1 cellular context compared by ENCODE assay signal in the genomic region with DNA sequence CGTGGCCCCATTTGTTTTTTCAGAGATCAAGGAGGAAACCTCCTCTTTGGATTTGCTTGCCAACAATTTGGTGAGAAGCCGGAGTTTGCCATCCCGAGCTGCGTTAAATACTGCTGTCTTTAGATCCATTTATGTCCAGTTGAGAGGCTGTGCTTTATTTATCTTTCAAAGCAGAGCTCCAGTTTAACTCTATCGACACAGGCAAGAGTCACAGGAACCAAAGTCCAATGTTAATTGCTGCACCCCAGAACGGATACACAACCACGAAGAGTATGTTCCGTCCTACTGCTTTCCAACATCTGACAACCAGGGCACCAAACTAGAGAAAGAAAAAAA.
A peak's percentile ranks its signal among the peaks of the same experiment; 100 is the strongest.
TF ChIP-seq lines count a peak whose summit lies in the region.

No MANE protein-coding gene starts in this region.

TF ChIP-seq in HepG2, 621 proteins besides CTCF, POLR2A, EP300 and RAD21 (continued from another document and continues in another):
- TF ChIP-seq, protein P1, sequence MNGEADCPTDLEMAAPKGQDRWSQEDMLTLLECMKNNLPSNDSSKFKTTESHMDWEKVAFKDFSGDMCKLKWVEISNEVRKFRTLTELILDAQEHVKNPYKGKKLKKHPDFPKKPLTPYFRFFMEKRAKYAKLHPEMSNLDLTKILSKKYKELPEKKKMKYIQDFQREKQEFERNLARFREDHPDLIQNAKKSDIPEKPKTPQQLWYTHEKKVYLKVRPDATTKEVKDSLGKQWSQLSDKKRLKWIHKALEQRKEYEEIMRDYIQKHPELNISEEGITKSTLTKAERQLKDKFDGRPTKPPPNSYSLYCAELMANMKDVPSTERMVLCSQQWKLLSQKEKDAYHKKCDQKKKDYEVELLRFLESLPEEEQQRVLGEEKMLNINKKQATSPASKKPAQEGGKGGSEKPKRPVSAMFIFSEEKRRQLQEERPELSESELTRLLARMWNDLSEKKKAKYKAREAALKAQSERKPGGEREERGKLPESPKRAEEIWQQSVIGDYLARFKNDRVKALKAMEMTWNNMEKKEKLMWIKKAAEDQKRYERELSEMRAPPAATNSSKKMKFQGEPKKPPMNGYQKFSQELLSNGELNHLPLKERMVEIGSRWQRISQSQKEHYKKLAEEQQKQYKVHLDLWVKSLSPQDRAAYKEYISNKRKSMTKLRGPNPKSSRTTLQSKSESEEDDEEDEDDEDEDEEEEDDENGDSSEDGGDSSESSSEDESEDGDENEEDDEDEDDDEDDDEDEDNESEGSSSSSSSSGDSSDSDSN (CRISPR knock-in tag; IDR thresholded peaks at IDR 0.05) = no peak
- TF ChIP-seq ZKSCAN5 (CRISPR knock-in tag; IDR thresholded peaks at IDR 0.05) (no peak), SP140L (CRISPR knock-in tag; IDR thresholded peaks at IDR 0.05; ENCODE audit: borderline replicate concordance) (no peak), REPIN1 (CRISPR knock-in tag; IDR thresholded peaks at IDR 0.05; ENCODE audit: borderline replicate concordance, low read depth) (peak; percentile 48; the same call in 1 of the 2 replicates), ZNF484 (CRISPR knock-in tag; IDR thresholded peaks at IDR 0.05; ENCODE audit: borderline replicate concordance, low read depth) (no peak), ZNF331 (CRISPR knock-in tag; IDR thresholded peaks at IDR 0.05) (peak; percentile 55), ZNF564 (CRISPR knock-in tag; IDR thresholded peaks at IDR 0.05) (no peak), ZNF326 (CRISPR knock-in tag; IDR thresholded peaks at IDR 0.05; ENCODE audit: borderline replicate concordance) (no peak), CREM (IDR thresholded peaks at IDR 0.05) (peak; percentile 33; the same call in 1 of the 2 replicates), CREM (CRISPR knock-in tag; IDR thresholded peaks at IDR 0.05) (no peak), ZNF644 (CRISPR knock-in tag; IDR thresholded peaks at IDR 0.05; ENCODE audit: low read depth) (peak; percentile 51; the same call in 1 of the 2 replicates), GTF3A (CRISPR knock-in tag; conservative IDR thresholded peaks at IDR 0.05) (no peak), GABPA (IDR thresholded peaks at IDR 0.05; ENCODE audit: low read depth, low read length) (no peak), GABPA (CRISPR knock-in tag; IDR thresholded peaks at IDR 0.05; ENCODE audit: low read depth) (peak; percentile 52), NR3C1 (CRISPR knock-in tag; IDR thresholded peaks at IDR 0.05) (no peak), TSC22D2 (CRISPR knock-in tag; IDR thresholded peaks at IDR 0.05; ENCODE audit: borderline replicate concordance) (no peak), ZNF577 (CRISPR knock-in tag; IDR thresholded peaks at IDR 0.05; ENCODE audit: borderline replicate concordance, low read depth) (no peak), ZNF343 (CRISPR knock-in tag; IDR thresholded peaks at IDR 0.05) (no peak), BCL6 (CRISPR knock-in tag; IDR thresholded peaks at IDR 0.05) (0 out of 2 replicates have a peak, but pooled peaks have one; percentile 28), YEATS4 (CRISPR knock-in tag; IDR thresholded peaks at IDR 0.05; ENCODE audit: borderline replicate concordance) (no peak; the same call in 1 of the 2 replicates), ZNF33A (CRISPR knock-in tag; IDR thresholded peaks at IDR 0.05; ENCODE audit: borderline replicate concordance) (no peak), ZNF777 (CRISPR knock-in tag; IDR thresholded peaks at IDR 0.05) (no peak), GATA4 (IDR thresholded peaks at IDR 0.05; ENCODE audit: borderline replicate concordance, low read depth) (no peak), SPEN (CRISPR knock-in tag; IDR thresholded peaks at IDR 0.05; ENCODE audit: low read depth) (0 out of 2 replicates have a peak, but pooled peaks have one; percentile 30), ZNF724P (CRISPR knock-in tag; IDR thresholded peaks at IDR 0.05; ENCODE audit: borderline replicate concordance) (no peak), XRCC5 (optimal IDR thresholded peaks at IDR 0.05; ENCODE audit: low read length) (no peak), U2AF1 (optimal IDR thresholded peaks at IDR 0.05; ENCODE audit: low read depth, low read length) (no peak), NFE2L2 (IDR thresholded peaks at IDR 0.05; ENCODE audit: low read length) (no peak)
- TF ChIP-seq, protein P2, sequence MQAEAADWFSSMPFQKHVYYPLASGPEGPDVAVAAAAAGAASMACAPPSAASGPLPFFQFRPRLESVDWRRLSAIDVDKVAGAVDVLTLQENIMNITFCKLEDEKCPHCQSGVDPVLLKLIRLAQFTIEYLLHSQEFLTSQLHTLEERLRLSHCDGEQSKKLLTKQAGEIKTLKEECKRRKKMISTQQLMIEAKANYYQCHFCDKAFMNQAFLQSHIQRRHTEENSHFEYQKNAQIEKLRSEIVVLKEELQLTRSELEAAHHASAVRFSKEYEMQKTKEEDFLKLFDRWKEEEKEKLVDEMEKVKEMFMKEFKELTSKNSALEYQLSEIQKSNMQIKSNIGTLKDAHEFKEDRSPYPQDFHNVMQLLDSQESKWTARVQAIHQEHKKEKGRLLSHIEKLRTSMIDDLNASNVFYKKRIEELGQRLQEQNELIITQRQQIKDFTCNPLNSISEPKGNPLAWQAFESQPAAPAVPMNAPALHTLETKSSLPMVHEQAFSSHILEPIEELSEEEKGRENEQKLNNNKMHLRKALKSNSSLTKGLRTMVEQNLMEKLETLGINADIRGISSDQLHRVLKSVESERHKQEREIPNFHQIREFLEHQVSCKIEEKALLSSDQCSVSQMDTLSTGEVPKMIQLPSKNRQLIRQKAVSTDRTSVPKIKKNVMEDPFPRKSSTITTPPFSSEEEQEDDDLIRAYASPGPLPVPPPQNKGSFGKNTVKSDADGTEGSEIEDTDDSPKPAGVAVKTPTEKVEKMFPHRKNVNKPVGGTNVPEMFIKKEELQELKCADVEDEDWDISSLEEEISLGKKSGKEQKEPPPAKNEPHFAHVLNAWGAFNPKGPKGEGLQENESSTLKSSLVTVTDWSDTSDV (CRISPR knock-in tag; IDR thresholded peaks at IDR 0.05) = no peak
- TF ChIP-seq, protein P3, sequence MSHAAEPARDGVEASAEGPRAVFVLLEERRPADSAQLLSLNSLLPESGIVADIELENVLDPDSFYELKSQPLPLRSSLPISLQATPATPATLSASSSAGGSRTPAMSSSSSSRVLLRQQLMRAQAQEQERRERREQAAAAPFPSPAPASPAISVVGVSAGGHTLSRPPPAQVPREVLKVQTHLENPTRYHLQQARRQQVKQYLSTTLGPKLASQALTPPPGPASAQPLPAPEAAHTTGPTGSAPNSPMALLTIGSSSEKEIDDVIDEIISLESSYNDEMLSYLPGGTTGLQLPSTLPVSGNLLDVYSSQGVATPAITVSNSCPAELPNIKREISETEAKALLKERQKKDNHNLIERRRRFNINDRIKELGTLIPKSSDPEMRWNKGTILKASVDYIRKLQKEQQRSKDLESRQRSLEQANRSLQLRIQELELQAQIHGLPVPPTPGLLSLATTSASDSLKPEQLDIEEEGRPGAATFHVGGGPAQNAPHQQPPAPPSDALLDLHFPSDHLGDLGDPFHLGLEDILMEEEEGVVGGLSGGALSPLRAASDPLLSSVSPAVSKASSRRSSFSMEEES (CRISPR knock-in tag; IDR thresholded peaks at IDR 0.05) = 0 out of 2 replicates have a peak, but pooled peaks have one; percentile 22
- TF ChIP-seq, protein P4, sequence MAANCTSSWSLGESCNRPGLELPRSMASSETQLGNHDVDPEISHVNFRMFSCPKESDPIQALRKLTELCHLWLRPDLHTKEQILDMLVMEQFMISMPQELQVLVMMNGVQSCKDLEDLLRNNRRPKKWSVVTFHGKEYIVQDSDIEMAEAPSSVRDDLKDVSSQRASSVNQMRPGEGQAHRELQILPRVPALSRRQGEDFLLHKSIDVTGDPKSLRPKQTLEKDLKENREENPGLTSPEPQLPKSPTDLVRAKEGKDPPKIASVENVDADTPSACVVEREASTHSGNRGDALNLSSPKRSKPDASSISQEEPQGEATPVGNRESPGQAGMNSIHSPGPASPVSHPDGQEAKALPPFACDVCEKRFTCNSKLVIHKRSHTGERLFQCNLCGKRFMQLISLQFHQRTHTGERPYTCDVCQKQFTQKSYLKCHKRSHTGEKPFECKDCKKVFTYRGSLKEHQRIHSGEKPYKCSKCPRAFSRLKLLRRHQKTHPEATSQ (CRISPR knock-in tag; IDR thresholded peaks at IDR 0.05; ENCODE audit: borderline replicate concordance) = no peak
- TF ChIP-seq, protein P5, sequence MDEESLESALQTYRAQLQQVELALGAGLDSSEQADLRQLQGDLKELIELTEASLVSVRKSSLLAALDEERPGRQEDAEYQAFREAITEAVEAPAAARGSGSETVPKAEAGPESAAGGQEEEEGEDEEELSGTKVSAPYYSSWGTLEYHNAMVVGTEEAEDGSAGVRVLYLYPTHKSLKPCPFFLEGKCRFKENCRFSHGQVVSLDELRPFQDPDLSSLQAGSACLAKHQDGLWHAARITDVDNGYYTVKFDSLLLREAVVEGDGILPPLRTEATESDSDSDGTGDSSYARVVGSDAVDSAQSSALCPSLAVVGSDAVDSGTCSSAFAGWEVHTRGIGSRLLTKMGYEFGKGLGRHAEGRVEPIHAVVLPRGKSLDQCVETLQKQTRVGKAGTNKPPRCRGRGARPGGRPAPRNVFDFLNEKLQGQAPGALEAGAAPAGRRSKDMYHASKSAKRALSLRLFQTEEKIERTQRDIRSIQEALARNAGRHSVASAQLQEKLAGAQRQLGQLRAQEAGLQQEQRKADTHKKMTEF (CRISPR knock-in tag; IDR thresholded peaks at IDR 0.05) = 0 out of 2 replicates have a peak, but pooled peaks have one; percentile 47
- TF ChIP-seq, protein P6, sequence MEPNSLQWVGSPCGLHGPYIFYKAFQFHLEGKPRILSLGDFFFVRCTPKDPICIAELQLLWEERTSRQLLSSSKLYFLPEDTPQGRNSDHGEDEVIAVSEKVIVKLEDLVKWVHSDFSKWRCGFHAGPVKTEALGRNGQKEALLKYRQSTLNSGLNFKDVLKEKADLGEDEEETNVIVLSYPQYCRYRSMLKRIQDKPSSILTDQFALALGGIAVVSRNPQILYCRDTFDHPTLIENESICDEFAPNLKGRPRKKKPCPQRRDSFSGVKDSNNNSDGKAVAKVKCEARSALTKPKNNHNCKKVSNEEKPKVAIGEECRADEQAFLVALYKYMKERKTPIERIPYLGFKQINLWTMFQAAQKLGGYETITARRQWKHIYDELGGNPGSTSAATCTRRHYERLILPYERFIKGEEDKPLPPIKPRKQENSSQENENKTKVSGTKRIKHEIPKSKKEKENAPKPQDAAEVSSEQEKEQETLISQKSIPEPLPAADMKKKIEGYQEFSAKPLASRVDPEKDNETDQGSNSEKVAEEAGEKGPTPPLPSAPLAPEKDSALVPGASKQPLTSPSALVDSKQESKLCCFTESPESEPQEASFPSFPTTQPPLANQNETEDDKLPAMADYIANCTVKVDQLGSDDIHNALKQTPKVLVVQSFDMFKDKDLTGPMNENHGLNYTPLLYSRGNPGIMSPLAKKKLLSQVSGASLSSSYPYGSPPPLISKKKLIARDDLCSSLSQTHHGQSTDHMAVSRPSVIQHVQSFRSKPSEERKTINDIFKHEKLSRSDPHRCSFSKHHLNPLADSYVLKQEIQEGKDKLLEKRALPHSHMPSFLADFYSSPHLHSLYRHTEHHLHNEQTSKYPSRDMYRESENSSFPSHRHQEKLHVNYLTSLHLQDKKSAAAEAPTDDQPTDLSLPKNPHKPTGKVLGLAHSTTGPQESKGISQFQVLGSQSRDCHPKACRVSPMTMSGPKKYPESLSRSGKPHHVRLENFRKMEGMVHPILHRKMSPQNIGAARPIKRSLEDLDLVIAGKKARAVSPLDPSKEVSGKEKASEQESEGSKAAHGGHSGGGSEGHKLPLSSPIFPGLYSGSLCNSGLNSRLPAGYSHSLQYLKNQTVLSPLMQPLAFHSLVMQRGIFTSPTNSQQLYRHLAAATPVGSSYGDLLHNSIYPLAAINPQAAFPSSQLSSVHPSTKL (CRISPR knock-in tag; IDR thresholded peaks at IDR 0.05) = peak; percentile 69
- TF ChIP-seq, protein P7, sequence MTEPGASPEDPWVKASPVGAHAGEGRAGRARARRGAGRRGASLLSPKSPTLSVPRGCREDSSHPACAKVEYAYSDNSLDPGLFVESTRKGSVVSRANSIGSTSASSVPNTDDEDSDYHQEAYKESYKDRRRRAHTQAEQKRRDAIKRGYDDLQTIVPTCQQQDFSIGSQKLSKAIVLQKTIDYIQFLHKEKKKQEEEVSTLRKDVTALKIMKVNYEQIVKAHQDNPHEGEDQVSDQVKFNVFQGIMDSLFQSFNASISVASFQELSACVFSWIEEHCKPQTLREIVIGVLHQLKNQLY (CRISPR knock-in tag; IDR thresholded peaks at IDR 0.05) = no peak
- TF ChIP-seq, protein P8, sequence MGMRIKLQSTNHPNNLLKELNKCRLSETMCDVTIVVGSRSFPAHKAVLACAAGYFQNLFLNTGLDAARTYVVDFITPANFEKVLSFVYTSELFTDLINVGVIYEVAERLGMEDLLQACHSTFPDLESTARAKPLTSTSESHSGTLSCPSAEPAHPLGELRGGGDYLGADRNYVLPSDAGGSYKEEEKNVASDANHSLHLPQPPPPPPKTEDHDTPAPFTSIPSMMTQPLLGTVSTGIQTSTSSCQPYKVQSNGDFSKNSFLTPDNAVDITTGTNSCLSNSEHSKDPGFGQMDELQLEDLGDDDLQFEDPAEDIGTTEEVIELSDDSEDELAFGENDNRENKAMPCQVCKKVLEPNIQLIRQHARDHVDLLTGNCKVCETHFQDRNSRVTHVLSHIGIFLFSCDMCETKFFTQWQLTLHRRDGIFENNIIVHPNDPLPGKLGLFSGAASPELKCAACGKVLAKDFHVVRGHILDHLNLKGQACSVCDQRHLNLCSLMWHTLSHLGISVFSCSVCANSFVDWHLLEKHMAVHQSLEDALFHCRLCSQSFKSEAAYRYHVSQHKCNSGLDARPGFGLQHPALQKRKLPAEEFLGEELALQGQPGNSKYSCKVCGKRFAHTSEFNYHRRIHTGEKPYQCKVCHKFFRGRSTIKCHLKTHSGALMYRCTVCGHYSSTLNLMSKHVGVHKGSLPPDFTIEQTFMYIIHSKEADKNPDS (CRISPR knock-in tag; IDR thresholded peaks at IDR 0.05) = no peak
- TF ChIP-seq, protein P9, sequence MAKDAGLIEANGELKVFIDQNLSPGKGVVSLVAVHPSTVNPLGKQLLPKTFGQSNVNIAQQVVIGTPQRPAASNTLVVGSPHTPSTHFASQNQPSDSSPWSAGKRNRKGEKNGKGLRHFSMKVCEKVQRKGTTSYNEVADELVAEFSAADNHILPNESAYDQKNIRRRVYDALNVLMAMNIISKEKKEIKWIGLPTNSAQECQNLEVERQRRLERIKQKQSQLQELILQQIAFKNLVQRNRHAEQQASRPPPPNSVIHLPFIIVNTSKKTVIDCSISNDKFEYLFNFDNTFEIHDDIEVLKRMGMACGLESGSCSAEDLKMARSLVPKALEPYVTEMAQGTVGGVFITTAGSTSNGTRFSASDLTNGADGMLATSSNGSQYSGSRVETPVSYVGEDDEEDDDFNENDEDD (CRISPR knock-in tag; IDR thresholded peaks at IDR 0.05; ENCODE audit: borderline replicate concordance) = no peak
- TF ChIP-seq, protein P10, sequence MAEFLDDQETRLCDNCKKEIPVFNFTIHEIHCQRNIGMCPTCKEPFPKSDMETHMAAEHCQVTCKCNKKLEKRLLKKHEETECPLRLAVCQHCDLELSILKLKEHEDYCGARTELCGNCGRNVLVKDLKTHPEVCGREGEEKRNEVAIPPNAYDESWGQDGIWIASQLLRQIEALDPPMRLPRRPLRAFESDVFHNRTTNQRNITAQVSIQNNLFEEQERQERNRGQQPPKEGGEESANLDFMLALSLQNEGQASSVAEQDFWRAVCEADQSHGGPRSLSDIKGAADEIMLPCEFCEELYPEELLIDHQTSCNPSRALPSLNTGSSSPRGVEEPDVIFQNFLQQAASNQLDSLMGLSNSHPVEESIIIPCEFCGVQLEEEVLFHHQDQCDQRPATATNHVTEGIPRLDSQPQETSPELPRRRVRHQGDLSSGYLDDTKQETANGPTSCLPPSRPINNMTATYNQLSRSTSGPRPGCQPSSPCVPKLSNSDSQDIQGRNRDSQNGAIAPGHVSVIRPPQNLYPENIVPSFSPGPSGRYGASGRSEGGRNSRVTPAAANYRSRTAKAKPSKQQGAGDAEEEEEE (CRISPR knock-in tag; IDR thresholded peaks at IDR 0.05; ENCODE audit: borderline replicate concordance) = no peak
